ENCODE assay signal across 14 cellular contexts in genomic region chr10:103651783-103652476, GRCh38.
DNase-seq lines count a peak whose midpoint lies in the region; ATAC-seq and TF ChIP-seq lines count a peak whose summit lies in the region.
"Had no signal": no experiment of that assay in that cellular context is flagged by ENCODE, and none has a peak within 500 bp of the region (broad histone marks: within the 10 kb centered on the region; RNA-seq: fewer than 3 reads in every experiment).

No MANE protein-coding gene starts in this region.

- H3K27ac ChIP-seq in hepatocyte (peak overlapping the region; percentile 30), prostate gland (peak overlapping the region; percentile 6 to 9)
- no peak overlapping the region for H3K27ac ChIP-seq in effector memory CD4-positive, alpha-beta T cell (ENCODE audit: insufficient read depth, low read length, poor library complexity, severe bottlenecking)
- H3K27ac ChIP-seq: A549 had no signal

- H3K27me3 ChIP-seq in hepatocyte = no peaks in the 10 kb centered on the region
- no peaks in the 10 kb centered on the region for H3K27me3 ChIP-seq in prostate gland (replicated peaks; ENCODE audit: insufficient read depth)
- no peaks in the 10 kb centered on the region for H3K27me3 ChIP-seq in effector memory CD4-positive, alpha-beta T cell (replicated peaks; ENCODE audit: control insufficient read depth, insufficient read depth, low read length, poor library complexity, severe bottlenecking)

- intact Hi-C loops in Right ventricle myocardium inferior (cut with DNase I) = no loop called here
- intact Hi-C loops in cardiac septum (cut with DNase I) = no loop called here
- intact Hi-C loops in prostate gland (cut with DNase I) = no loop called here

- H3K79me2 ChIP-seq in hepatocyte = peaks cover 32% of the 10 kb centered on the region

- no peaks in the 10 kb centered on the region for H3K9me2 ChIP-seq in hepatocyte (replicated peaks; ENCODE audit: insufficient read depth)

- H3K4me1 ChIP-seq in hepatocyte (ENCODE audit: insufficient read depth) = peaks cover 9% of the 10 kb centered on the region
- H3K4me1 ChIP-seq in prostate gland (replicated peaks) = peaks cover 7% of the 10 kb centered on the region
- no peaks in the 10 kb centered on the region for H3K4me1 ChIP-seq in effector memory CD4-positive, alpha-beta T cell (ENCODE audit: control insufficient read depth, insufficient read depth, low read length, poor library complexity, severe bottlenecking)
- H3K4me1 ChIP-seq: A549 had no signal

- H4K20me1 ChIP-seq in hepatocyte (ENCODE audit: insufficient read depth, poor library complexity, severe bottlenecking) = peaks cover 11% of the 10 kb centered on the region

- H3K9me3 ChIP-seq in hepatocyte (ENCODE audit: low read depth) = no peaks in the 10 kb centered on the region
- no peaks in the 10 kb centered on the region for H3K9me3 ChIP-seq in prostate gland
- H3K9me3 ChIP-seq in effector memory CD4-positive, alpha-beta T cell (ENCODE audit: control insufficient read depth, low read length) = no peaks in the 10 kb centered on the region

- TF ChIP-seq POLR2A in prostate gland (IDR thresholded peaks at IDR 0.05) = no peak

- no peaks in the 10 kb centered on the region for H3K36me3 ChIP-seq in hepatocyte (replicated peaks; ENCODE audit: insufficient read depth, low read depth)
- H3K36me3 ChIP-seq in prostate gland = no peaks in the 10 kb centered on the region
- no peaks in the 10 kb centered on the region for H3K36me3 ChIP-seq in effector memory CD4-positive, alpha-beta T cell (ENCODE audit: control insufficient read depth, insufficient read depth, low read length)

- no peak for TF ChIP-seq CTCF in hepatocyte (IDR thresholded peaks at IDR 0.05; ENCODE audit: poor library complexity)
- no peak for TF ChIP-seq CTCF in prostate gland (IDR thresholded peaks at IDR 0.05)

- DNase-seq in Right ventricle myocardium inferior (ENCODE audit: missing footprints) (no peak), cardiac septum (ENCODE audit: low spot score) (no peak), hepatocyte (ENCODE audit: low spot score) (no peak), prostate gland (ENCODE audit: low spot score) (no peak), NCI-H2107 (lab: John Stamatoyannopoulos, UW) (no peak)
- no peak for DNase-seq in effector memory CD4-positive, alpha-beta T cell
- DNase-seq: activated CD8-positive, alpha-beta memory T cell treated with anti-CD3 and anti-CD28 coated beads, Interleukin-2, amount 50 U/mL, for 4 hours; NCI-H446; stimulated activated CD4-positive, alpha-beta T cell treated with anti-CD3 and anti-CD28 coated beads, Interleukin-1b, Interleukin-23, amount 100 ng/mL, for 48 hours; SW 1271 had no signal

- H2AFZ ChIP-seq in hepatocyte = no peak overlapping the region

- ATAC-seq in Right ventricle myocardium inferior = peak; percentile 62
- ATAC-seq in HG03025 (IDR thresholded peaks at IDR 0.05; ENCODE audit: low FRiP score, unreplicated experiment) = no peak
- no peak for ATAC-seq in GM18870 (IDR thresholded peaks at IDR 0.05; ENCODE audit: unreplicated experiment)
- ATAC-seq: A549, K562 had no signal

- no peak overlapping the region for H3K4me3 ChIP-seq in hepatocyte
- no peak overlapping the region for H3K4me3 ChIP-seq in prostate gland
- no peak overlapping the region for H3K4me3 ChIP-seq in effector memory CD4-positive, alpha-beta T cell (ENCODE audit: insufficient read depth, low read depth, low read length, poor library complexity, severe bottlenecking)
- H3K4me3 ChIP-seq: A549, K562 had no signal

- 81% methylated on average over 10 of the region's 10 CpGs for WGBS in hepatocyte (ENCODE audit: low lambda C conversion rate, missing lambda C conversion rate)
- WGBS in prostate gland = 23% methylated on average over 10 of the region's 10 CpGs

- no peak overlapping the region for H3K4me2 ChIP-seq in hepatocyte
- H3K4me2 ChIP-seq: A549 had no signal
